ENCODE assay signal across 26 cellular contexts in the genomic region with DNA sequence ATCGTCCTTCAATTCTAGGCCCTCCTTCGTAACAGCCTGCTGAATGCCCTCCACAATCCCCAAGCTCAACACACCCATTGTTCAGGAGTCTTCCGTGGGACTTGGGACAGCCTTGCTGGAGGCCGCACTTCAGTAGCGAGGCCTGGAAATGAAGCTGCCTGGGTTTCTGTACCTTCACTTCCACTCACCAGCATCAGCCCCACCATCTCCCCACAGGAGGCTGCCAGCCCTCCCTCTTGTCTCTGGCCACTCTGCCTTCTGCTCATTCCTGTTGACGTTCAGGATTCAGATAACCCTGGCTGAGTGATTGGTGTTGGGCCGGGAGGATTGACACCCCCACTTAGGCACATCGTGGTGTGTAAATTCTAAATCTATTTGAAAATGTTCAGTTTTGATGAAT.
"Had no signal": no experiment of that assay in that cellular context is flagged by ENCODE, and none has a peak within 500 bp of the region (broad histone marks: within the 10 kb centered on the region; RNA-seq: fewer than 3 reads in every experiment).

No MANE protein-coding gene starts in this region.

- H3K4me1 ChIP-seq: parathyroid adenoma, right lobe of liver had no signal

- H3K9me3 ChIP-seq: heart right ventricle, right lobe of liver, thoracic aorta, upper lobe of right lung had no signal

- H3K27me3 ChIP-seq: heart right ventricle, right lobe of liver, upper lobe of right lung had no signal

- ATAC-seq: heart right ventricle, left colon had no signal

- H3K27me3 Mint-ChIP-seq: activated CD4-positive, alpha-beta memory T cell treated with anti-CD3 and anti-CD28 coated beads for 36 hours had no signal

- H3K9ac ChIP-seq: parathyroid adenoma had no signal

- H3K4me3 Mint-ChIP-seq: activated CD4-positive, alpha-beta memory T cell treated with anti-CD3 and anti-CD28 coated beads for 36 hours; brain; dendritic cell treated with granulocyte-macrophage colony-stimulating factor and Interleukin-4, amounts not matched to agents 40 ng/mL and 50 ng/mL, for 4 days; natural killer cell had no signal

- H3K36me3 Mint-ChIP-seq: activated CD4-positive, alpha-beta memory T cell treated with anti-CD3 and anti-CD28 coated beads for 36 hours; brain; natural killer cell had no signal

- H3K9me3 Mint-ChIP-seq: activated CD4-positive, alpha-beta memory T cell treated with anti-CD3 and anti-CD28 coated beads for 36 hours; brain; dendritic cell treated with granulocyte-macrophage colony-stimulating factor and Interleukin-4, amounts not matched to agents 40 ng/mL and 50 ng/mL, for 4 days; natural killer cell had no signal

- H3K36me3 ChIP-seq: heart right ventricle, right lobe of liver, thoracic aorta, upper lobe of right lung had no signal

- H2AFZ ChIP-seq: parathyroid adenoma had no signal

- H3K27ac ChIP-seq: parathyroid adenoma, thoracic aorta, upper lobe of right lung had no signal

- DNase-seq: activated CD4-positive, alpha-beta memory T cell treated with anti-CD3 and anti-CD28 coated beads for 36 hours; activated CD4-positive, alpha-beta T cell treated with anti-CD3 and anti-CD28 coated beads for 4 hours; activated effector memory CD4-positive, alpha-beta T cell treated with Interleukin-2 at 50 U/mL for 16 hours; activated naive CD4-positive, alpha-beta T cell treated with anti-CD3 and anti-CD28 coated beads, Interleukin-2, amount 50 U/mL, for 16 hours; activated T-cell treated with anti-CD3 and anti-CD28 coated beads, Interleukin-2, amount 50 U/mL, for 48 hours; aorta; caudate nucleus; effector CD4-positive, alpha-beta T cell; erythroblast; foreskin fibroblast; heart right ventricle; mesendoderm; natural killer cell; nucleus accumbens; right lobe of liver; stimulated activated naive CD4-positive, alpha-beta T cell treated with Interleukin-2 at 50 U/mL for 16 hours; T-helper 1 cell; upper lobe of right lung had no signal

- H3K27ac Mint-ChIP-seq: activated CD4-positive, alpha-beta memory T cell treated with anti-CD3 and anti-CD28 coated beads for 36 hours; brain; natural killer cell had no signal

- H3K4me3 ChIP-seq: heart right ventricle, right lobe of liver, skin epidermis, thoracic aorta, upper lobe of right lung had no signal

- FAIRE-seq: keratinocyte, TTC549 had no signal

- H3K79me2 ChIP-seq: parathyroid adenoma had no signal

- H3K4me1 Mint-ChIP-seq: natural killer cell had no signal
